ENCODE assay signal across 10 cellular contexts in genomic region chr2:174914894-174915760, GRCh38.
A peak's percentile ranks its signal among the peaks of the same experiment; 100 is the strongest.
DNase-seq lines count a peak whose midpoint lies in the region; ATAC-seq and TF ChIP-seq lines count a peak whose summit lies in the region.
"Had no signal": no experiment of that assay in that cellular context is flagged by ENCODE, and none has a peak within 500 bp of the region (broad histone marks: within the 10 kb centered on the region; RNA-seq: fewer than 3 reads in every experiment).

No MANE protein-coding gene starts in this region.

- H3K27me3 Mint-ChIP-seq in progenitor cell of endocrine pancreas, result no peaks in the 10 kb centered on the region
- H3K27me3 Mint-ChIP-seq in activated T-cell treated with anti-CD3 and anti-CD28 coated beads, Interleukin-2, amount 50 U/mL, for 72 hours (ENCODE audit: low read depth), result no peaks in the 10 kb centered on the region

- H3K9me3 Mint-ChIP-seq in progenitor cell of endocrine pancreas (ENCODE audit: low read depth), result no peaks in the 10 kb centered on the region
- no peaks in the 10 kb centered on the region for H3K9me3 Mint-ChIP-seq in activated T-cell treated with anti-CD3 and anti-CD28 coated beads, Interleukin-2, amount 50 U/mL, for 72 hours
- H3K9me3 Mint-ChIP-seq: T-helper 1 cell treated with Interleukin-12 subunit alpha and Interleukin-12 subunit beta and Interleukin-4 antibody, amounts not matched to agents 30 μg/mL and 1 μg/mL, for 36 hours had no signal

- peak; percentile 72 for DNase-seq in NCI-H446 treated with DMSO at 0.1 percent for 48 hours (lab: John Stamatoyannopoulos, UW)
- peak; percentile 45 for DNase-seq in dermis blood vessel endothelial cell
- peak; percentile 22 for DNase-seq in renal cortical epithelial cell (ENCODE audit: low read depth)
- no peak for DNase-seq in progenitor cell of endocrine pancreas (ENCODE audit: low spot score, unreplicated experiment)
- DNase-seq in activated T-cell treated with anti-CD3 and anti-CD28 coated beads, Interleukin-2, amount 50 U/mL, for 72 hours, result no peak
- DNase-seq: Caco-2 had no signal

- no peak for TF ChIP-seq RAD21 in Ishikawa (IDR thresholded peaks at IDR 0.05; ENCODE audit: low read depth)

- H3K4me3 Mint-ChIP-seq in progenitor cell of endocrine pancreas (ENCODE audit: low read depth), result no peak overlapping the region
- H3K4me3 Mint-ChIP-seq in activated T-cell treated with anti-CD3 and anti-CD28 coated beads, Interleukin-2, amount 50 U/mL, for 72 hours, result no peak overlapping the region
- H3K4me3 Mint-ChIP-seq: T-helper 1 cell treated with Interleukin-12 subunit alpha and Interleukin-12 subunit beta and Interleukin-4 antibody, amounts not matched to agents 30 μg/mL and 1 μg/mL, for 36 hours had no signal

- no peak for ATAC-seq in GM18858 (IDR thresholded peaks at IDR 0.05; ENCODE audit: unreplicated experiment)
- no peak for ATAC-seq in activated T-cell treated with anti-CD3 and anti-CD28 coated beads, Interleukin-2, amount 50 U/mL, for 72 hours (replicated peaks in 1 of 2)
- ATAC-seq: HCT116 had no signal

- no peak for TF ChIP-seq CTCF in progenitor cell of endocrine pancreas (IDR thresholded peaks at IDR 0.05; ENCODE audit: unreplicated experiment)

- H3K4me1 Mint-ChIP-seq in progenitor cell of endocrine pancreas (ENCODE audit: low read depth), result peaks cover 1% of the 10 kb centered on the region
- no peaks in the 10 kb centered on the region for H3K4me1 Mint-ChIP-seq in activated T-cell treated with anti-CD3 and anti-CD28 coated beads, Interleukin-2, amount 50 U/mL, for 72 hours (ENCODE audit: low read depth)

- TF ChIP-seq EP300 in Ishikawa (IDR thresholded peaks at IDR 0.05; ENCODE audit: borderline replicate concordance), result no peak

- peaks cover 19% of the 10 kb centered on the region for H3K36me3 Mint-ChIP-seq in progenitor cell of endocrine pancreas (ENCODE audit: insufficient read depth)
- H3K36me3 Mint-ChIP-seq in activated T-cell treated with anti-CD3 and anti-CD28 coated beads, Interleukin-2, amount 50 U/mL, for 72 hours (ENCODE audit: insufficient read depth in 2 of 2), result no peaks in the 10 kb centered on the region

- no peak overlapping the region for H3K27ac Mint-ChIP-seq in progenitor cell of endocrine pancreas
- H3K27ac Mint-ChIP-seq in activated T-cell treated with anti-CD3 and anti-CD28 coated beads, Interleukin-2, amount 50 U/mL, for 72 hours, result no peak overlapping the region
- H3K27ac Mint-ChIP-seq: T-helper 1 cell treated with Interleukin-12 subunit alpha and Interleukin-12 subunit beta and Interleukin-4 antibody, amounts not matched to agents 30 μg/mL and 1 μg/mL, for 36 hours had no signal

TF ChIP-seq in Ishikawa, 13 proteins besides CTCF, POLR2A, EP300 and RAD21:
- TF ChIP-seq NFIC (IDR thresholded peaks at IDR 0.05) (peak; percentile 51), CEBPB (IDR thresholded peaks at IDR 0.05) (peak; percentile 67; the same call in 1 of the 2 replicates), TEAD4 (IDR thresholded peaks at IDR 0.05) (no peak)

Comparison
In these comparisons a context has a peak if more than half of its experiments do, and no peak if none do; other contexts are left out.
1. DNase-seq: peak in NCI-H446 treated with DMSO at 0.1 percent for 48 hours (single experiment), dermis blood vessel endothelial cell (single experiment) and renal cortical epithelial cell (single experiment); none in progenitor cell of endocrine pancreas (single experiment) and activated T-cell treated with anti-CD3 and anti-CD28 coated beads, Interleukin-2, amount 50 U/mL, for 72 hours (0 of 2).